In the genomic region with DNA sequence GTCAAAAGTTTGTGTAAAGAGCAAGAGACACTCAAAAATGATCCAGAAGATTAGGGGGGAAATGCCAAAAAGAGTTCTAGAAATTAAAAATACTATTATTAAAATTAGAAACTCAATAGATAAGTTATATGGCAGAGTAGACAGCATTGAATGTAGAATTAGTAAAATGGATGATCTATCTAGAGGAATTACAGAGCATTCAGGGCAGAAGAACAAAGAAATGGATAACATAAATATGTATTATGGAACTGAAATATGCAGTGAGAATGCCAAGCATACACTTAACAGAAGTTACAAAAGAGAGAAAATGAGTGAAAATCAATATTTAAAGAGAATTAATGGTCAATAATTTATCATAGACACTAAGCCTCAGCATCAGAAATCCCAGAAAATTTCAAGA, we compare ENCODE assay signal across 4 cellular contexts.
TF ChIP-seq lines count a peak whose summit lies in the region.

No MANE protein-coding gene starts in this region.

TF ChIP-seq in SK-N-SH treated with all-trans-retinoic acid at 6 μM for 48 hours, 23 proteins besides CTCF, POLR2A, EP300 and RAD21:
- peak; percentile 93 for TF ChIP-seq ZFP30 (CRISPR knock-in tag; IDR thresholded peaks at IDR 0.05)
- TF ChIP-seq, protein P1, sequence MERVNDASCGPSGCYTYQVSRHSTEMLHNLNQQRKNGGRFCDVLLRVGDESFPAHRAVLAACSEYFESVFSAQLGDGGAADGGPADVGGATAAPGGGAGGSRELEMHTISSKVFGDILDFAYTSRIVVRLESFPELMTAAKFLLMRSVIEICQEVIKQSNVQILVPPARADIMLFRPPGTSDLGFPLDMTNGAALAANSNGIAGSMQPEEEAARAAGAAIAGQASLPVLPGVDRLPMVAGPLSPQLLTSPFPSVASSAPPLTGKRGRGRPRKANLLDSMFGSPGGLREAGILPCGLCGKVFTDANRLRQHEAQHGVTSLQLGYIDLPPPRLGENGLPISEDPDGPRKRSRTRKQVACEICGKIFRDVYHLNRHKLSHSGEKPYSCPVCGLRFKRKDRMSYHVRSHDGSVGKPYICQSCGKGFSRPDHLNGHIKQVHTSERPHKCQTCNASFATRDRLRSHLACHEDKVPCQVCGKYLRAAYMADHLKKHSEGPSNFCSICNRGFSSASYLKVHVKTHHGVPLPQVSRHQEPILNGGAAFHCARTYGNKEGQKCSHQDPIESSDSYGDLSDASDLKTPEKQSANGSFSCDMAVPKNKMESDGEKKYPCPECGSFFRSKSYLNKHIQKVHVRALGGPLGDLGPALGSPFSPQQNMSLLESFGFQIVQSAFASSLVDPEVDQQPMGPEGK (CRISPR knock-in tag; IDR thresholded peaks at IDR 0.05; ENCODE audit: borderline replicate concordance) = no peak

TF ChIP-seq in SK-N-SH, 30 proteins besides CTCF, POLR2A, EP300 and RAD21:
- TF ChIP-seq CHD2 (IDR thresholded peaks at IDR 0.05; ENCODE audit: low read length, partially characterized antibody) (no peak), JUND (IDR thresholded peaks at IDR 0.05) (no peak), GABPA (IDR thresholded peaks at IDR 0.05; ENCODE audit: low read depth) (no peak), RCOR1 (IDR thresholded peaks at IDR 0.05; ENCODE audit: low read length) (no peak), MEF2A (IDR thresholded peaks at IDR 0.05; ENCODE audit: borderline replicate concordance, low read depth) (no peak), TEAD4 (IDR thresholded peaks at IDR 0.05; ENCODE audit: borderline replicate concordance, insufficient read depth) (no peak), FOXM1 (IDR thresholded peaks at IDR 0.05; ENCODE audit: low read depth) (no peak)
- TF ChIP-seq, protein P2, sequence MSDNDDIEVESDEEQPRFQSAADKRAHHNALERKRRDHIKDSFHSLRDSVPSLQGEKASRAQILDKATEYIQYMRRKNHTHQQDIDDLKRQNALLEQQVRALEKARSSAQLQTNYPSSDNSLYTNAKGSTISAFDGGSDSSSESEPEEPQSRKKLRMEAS (IDR thresholded peaks at IDR 0.05; ENCODE audit: low read depth) = no peak
TF ChIP-seq in SK-N-SH: peak in this region for 0.

TF ChIP-seq in HCT116, 20 proteins besides CTCF, POLR2A, EP300 and RAD21:
- TF ChIP-seq JUND (IDR thresholded peaks at IDR 0.05) (no peak), CBX3 (IDR thresholded peaks at IDR 0.05; ENCODE audit: low read depth) (0 out of 2 replicates have a peak, but pooled peaks have one; percentile 43)
- TF ChIP-seq, protein P3, sequence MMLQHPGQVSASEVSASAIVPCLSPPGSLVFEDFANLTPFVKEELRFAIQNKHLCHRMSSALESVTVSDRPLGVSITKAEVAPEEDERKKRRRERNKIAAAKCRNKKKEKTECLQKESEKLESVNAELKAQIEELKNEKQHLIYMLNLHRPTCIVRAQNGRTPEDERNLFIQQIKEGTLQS (IDR thresholded peaks at IDR 0.05) = no peak
TF ChIP-seq in HCT116: peak in this region for 1.

TF ChIP-seq in HEK293, 187 proteins besides CTCF, POLR2A, EP300 and RAD21:
- TF ChIP-seq SETDB1 (IDR thresholded peaks at IDR 0.05; ENCODE audit: insufficient read length, low read length) = peak; percentile 73
- TF ChIP-seq ZNF677 (tag by site-specific recombination; IDR thresholded peaks at IDR 0.05) = no peak
TF ChIP-seq in HEK293: peak in this region for 1.
